In genomic region chr6:111761783-111762312, GRCh38 we compare ENCODE assay signal across 8 cellular contexts.
DNase-seq lines count a peak whose midpoint lies in the region; ATAC-seq and TF ChIP-seq lines count a peak whose summit lies in the region.

No MANE protein-coding gene starts in this region.

- peak overlapping the region; percentile 75 for H3K4me3 Mint-ChIP-seq in activated CD4-positive, alpha-beta T cell treated with anti-CD3 and anti-CD28 coated beads for 36 hours

- intact Hi-C loops in activated CD4-positive, alpha-beta T cell treated with anti-CD3 and anti-CD28 coated beads for 36 hours (cut with DNase I, micrococcal nuclease) = loop anchor here (1.0 to 10.0 kb wide), 6 partner anchors 43 to 281 kb away; partner anchors contain the start of gene REV3L (in 1 of the 2)
- intact Hi-C loops in left cardiac atrium (cut with DNase I) = no loop called here
- intact Hi-C loops in vagina (cut with DNase I) = no loop called here
- intact Hi-C loops in posterior vena cava (cut with DNase I) = no loop called here

- peaks cover 49% of the 10 kb centered on the region for H3K4me1 ChIP-seq in vagina

- H3K27ac ChIP-seq in vagina = peak overlapping the region; percentile 15

- ATAC-seq in activated CD4-positive, alpha-beta T cell treated with anti-CD3 and anti-CD28 coated beads for 36 hours = no peak
- ATAC-seq in left cardiac atrium = no peak

- H3K9me3 ChIP-seq in vagina = no peaks in the 10 kb centered on the region

- DNase-seq in activated naive CD4-positive, alpha-beta T cell treated with Interleukin-2 at 50 U/mL for 16 hours = peak; percentile 60
- DNase-seq in activated naive CD4-positive, alpha-beta T cell (lab: John Stamatoyannopoulos, UW) = no peak
- DNase-seq in activated CD4-positive, alpha-beta T cell treated with anti-CD3 and anti-CD28 coated beads for 36 hours = peak; percentile 72
- DNase-seq in left cardiac atrium (peak; percentile 45), vagina (ENCODE audit: extremely low spot score in 2 of 2) (no peak), posterior vena cava (ENCODE audit: low spot score) (no peak), OCI-M2 (lab: John Stamatoyannopoulos, UW; ENCODE audit: unreplicated experiment) (no peak), iPS-NIHi7 (ENCODE audit: extremely low spot score) (no peak)

- POLR2A ChIA-PET in activated CD4-positive, alpha-beta T cell treated with anti-CD3 and anti-CD28 coated beads for 36 hours (lab: Charles Lee) = interaction anchor here (0.7 to 1.7 kb wide), 5 partner anchors 44 to 255 kb away, joined by 3 to 5 read pairs (median 4); no protein-coding TSS in a partner anchor

- H3K9me3 Mint-ChIP-seq in activated CD4-positive, alpha-beta T cell treated with anti-CD3 and anti-CD28 coated beads for 36 hours (ENCODE audit: low read depth) = no peaks in the 10 kb centered on the region

- no peak overlapping the region for H3K4me3 ChIP-seq in vagina

- H3K36me3 Mint-ChIP-seq in activated CD4-positive, alpha-beta T cell treated with anti-CD3 and anti-CD28 coated beads for 36 hours (ENCODE audit: low read depth) = peaks cover 60% of the 10 kb centered on the region

- H3K27me3 ChIP-seq in vagina = no peaks in the 10 kb centered on the region

- TF ChIP-seq POLR2A in vagina (IDR thresholded peaks at IDR 0.05) = no peak

- CTCF ChIA-PET in activated CD4-positive, alpha-beta T cell treated with anti-CD3 and anti-CD28 coated beads for 36 hours (lab: Charles Lee) = interaction anchor here (0.7 to 3.4 kb wide), 12 partner anchors 9 to 281 kb away, joined by 3 to 18 read pairs (median 6); partner anchors contain the start of gene FYN

- no peak for TF ChIP-seq CTCF in vagina (IDR thresholded peaks at IDR 0.05)

- peak overlapping the region; percentile 96 for H3K27ac Mint-ChIP-seq in activated CD4-positive, alpha-beta T cell treated with anti-CD3 and anti-CD28 coated beads for 36 hours

- no peaks in the 10 kb centered on the region for H3K36me3 ChIP-seq in vagina

- H3K27me3 Mint-ChIP-seq in activated CD4-positive, alpha-beta T cell treated with anti-CD3 and anti-CD28 coated beads for 36 hours = no peaks in the 10 kb centered on the region

- peaks cover 96% of the 10 kb centered on the region for H3K4me1 Mint-ChIP-seq in activated CD4-positive, alpha-beta T cell treated with anti-CD3 and anti-CD28 coated beads for 36 hours

Comparison
In these comparisons a context has a peak if more than half of its experiments do, and no peak if none do; other contexts are left out.
1. DNase-seq: peak in activated naive CD4-positive, alpha-beta T cell treated with Interleukin-2 at 50 U/mL for 16 hours (single experiment), activated CD4-positive, alpha-beta T cell treated with anti-CD3 and anti-CD28 coated beads for 36 hours (single experiment) and left cardiac atrium (single experiment); none in activated naive CD4-positive, alpha-beta T cell (0 of 4), vagina (0 of 2), posterior vena cava (single experiment), OCI-M2 (single experiment) and iPS-NIHi7 (single experiment).
2. intact Hi-C loops: an anchor here in activated CD4-positive, alpha-beta T cell treated with anti-CD3 and anti-CD28 coated beads for 36 hours (1.0 to 10.0 kb wide); none called in left cardiac atrium, vagina and posterior vena cava.